In genomic region chr1:21930629-21931170, GRCh38 we compare ENCODE assay signal across 14 cellular contexts. TPM values are rescaled to one million over a fixed set of nuclear protein-coding genes. Genes with fewer than 3 reads are reported as not detected.
A peak's percentile ranks its signal among the peaks of the same experiment; 100 is the strongest.
DNase-seq lines count a peak whose midpoint lies in the region; ATAC-seq lines count a peak whose summit lies in the region.
"Had no signal": no experiment of that assay in that cellular context is flagged by ENCODE, and none has a peak within 500 bp of the region (broad histone marks: within the 10 kb centered on the region; RNA-seq: fewer than 3 reads in every experiment).

No MANE protein-coding gene starts in this region.

- no peak for ATAC-seq in HG03565 (IDR thresholded peaks at IDR 0.05; ENCODE audit: unreplicated experiment)
- ATAC-seq in HG02610 (IDR thresholded peaks at IDR 0.05; ENCODE audit: unreplicated experiment) = no peak

- peak overlapping the region in 5 of 11 experiments; percentile 0 to 52 (median 35); a peak in 5 of 22 replicates for H3K9ac ChIP-seq in BLaER1 treated with 17β-estradiol and CSF1 and Interleukin-3, amounts not matched to agents 10 nM and 100 nM
- H3K9ac ChIP-seq in adipocyte (ENCODE audit: low read length) (peak overlapping the region; percentile 96), skeletal muscle satellite cell (ENCODE audit: low read depth, low read length) (peak overlapping the region; percentile 87)
- H3K9ac ChIP-seq: neural progenitor cell had no signal

- no peaks in the 10 kb centered on the region for H3K9me3 ChIP-seq in BLaER1 treated with 17β-estradiol and CSF1 and Interleukin-3, amounts not matched to agents 10 nM and 100 nM (replicated peaks in 1 of 11)
- H3K9me3 ChIP-seq in adipocyte (ENCODE audit: control insufficient read depth, low read length) = no peaks in the 10 kb centered on the region
- no peaks in the 10 kb centered on the region for H3K9me3 ChIP-seq in skeletal muscle satellite cell (replicated peaks; ENCODE audit: low read length)

- no peak for DNase-seq in adipocyte (ENCODE audit: low read depth)
- no peak for DNase-seq in cerebellar cortex (ENCODE audit: low spot score)
- DNase-seq in putamen (ENCODE audit: low spot score) = no peak
- DNase-seq: activated T-cell treated with anti-CD3 and anti-CD28 coated beads for 4 hours, anterior cingulate cortex, substantia nigra had no signal

- H3K27ac ChIP-seq in BLaER1 treated with 17β-estradiol and CSF1 and Interleukin-3, amounts not matched to agents 10 nM and 100 nM = peak overlapping the region in 8 of 11 experiments; percentile 30 to 64 (median 48); a peak in 10 of 22 replicates
- H3K27ac ChIP-seq in layer of hippocampus (ENCODE audit: low read depth, low read length) = peak overlapping the region; percentile 65
- H3K27ac ChIP-seq: neural progenitor cell had no signal

- H3K4me1 ChIP-seq in BLaER1 treated with 17β-estradiol and CSF1 and Interleukin-3, amounts not matched to agents 10 nM and 100 nM = peaks cover 61 to 90% (median 78%) of the 10 kb centered on the region in 10 experiments
- H3K4me1 ChIP-seq in adipocyte (ENCODE audit: control insufficient read depth, insufficient read depth, low read length) (peaks cover 83% of the 10 kb centered on the region), skeletal muscle satellite cell (ENCODE audit: control insufficient read depth, insufficient read depth, low read length) (peaks cover 87% of the 10 kb centered on the region)

- H3K27me3 ChIP-seq in BLaER1 treated with 17β-estradiol and CSF1 and Interleukin-3, amounts not matched to agents 10 nM and 100 nM = no peaks in the 10 kb centered on the region
- no peaks in the 10 kb centered on the region for H3K27me3 ChIP-seq in adipocyte (replicated peaks; ENCODE audit: control insufficient read depth, insufficient read depth, low read length)
- no peaks in the 10 kb centered on the region for H3K27me3 ChIP-seq in layer of hippocampus (ENCODE audit: control insufficient read depth, insufficient read depth, low read length)
- no peaks in the 10 kb centered on the region for H3K27me3 ChIP-seq in skeletal muscle satellite cell (ENCODE audit: control insufficient read depth, insufficient read depth, low read length)
- H3K27me3 ChIP-seq: neural progenitor cell had no signal

- H3K36me3 ChIP-seq in BLaER1 treated with 17β-estradiol and CSF1 and Interleukin-3, amounts not matched to agents 10 nM and 100 nM = peaks cover 0 to 13% (median 0%) of the 10 kb centered on the region in 11 experiments; a peak in 5 of 22 replicates
- H3K36me3 ChIP-seq in adipocyte (ENCODE audit: control insufficient read depth, insufficient read depth, low read length, severe bottlenecking) = peaks cover 18% of the 10 kb centered on the region
- H3K36me3 ChIP-seq in skeletal muscle satellite cell (ENCODE audit: insufficient read depth, low read length) = peaks cover 13% of the 10 kb centered on the region
- H3K36me3 ChIP-seq: neural progenitor cell had no signal

- H3K4me3 ChIP-seq in BLaER1 treated with 17β-estradiol and CSF1 and Interleukin-3, amounts not matched to agents 10 nM and 100 nM = no peak overlapping the region
- H3K4me3 ChIP-seq in adipocyte (ENCODE audit: low read length) (no peak overlapping the region), skeletal muscle satellite cell (ENCODE audit: low read length) (peak overlapping the region; percentile 8)
- H3K4me3 ChIP-seq: neural progenitor cell had no signal

- H4K20me1 ChIP-seq in BLaER1 treated with 17β-estradiol and CSF1 and Interleukin-3, amounts not matched to agents 10 nM and 100 nM = peaks cover 0 to 63% (median 11%) of the 10 kb centered on the region in 11 experiments; a peak in 10 of 22 replicates

- H3K4me2 ChIP-seq in BLaER1 treated with 17β-estradiol and CSF1 and Interleukin-3, amounts not matched to agents 10 nM and 100 nM = peak overlapping the region in 10 of 11 experiments; percentile 25 to 88 (median 83); a peak in 15 of 22 replicates
- H3K4me2 ChIP-seq in skeletal muscle satellite cell (ENCODE audit: low read length) = peak overlapping the region; percentile 87
- H3K4me2 ChIP-seq: neural progenitor cell had no signal

RNA-seq across cellular contexts. Expression of gene HSPG2, which starts 6.4 kb away (rescaled TPM):
- 149 and 214 TPM in 2 replicates for total RNA-seq in skeletal muscle satellite cell (2012; rRNA removed)

RNA-seq across cellular contexts. Expression of gene CELA3B, which starts 46.1 kb away (rescaled TPM):
- not detected in 2 replicates for total RNA-seq in skeletal muscle satellite cell (2012; rRNA removed)
- total RNA-seq: G401, NCI-H460 had no signal
